ENCODE assay signal across 30 cellular contexts in the genomic region with DNA sequence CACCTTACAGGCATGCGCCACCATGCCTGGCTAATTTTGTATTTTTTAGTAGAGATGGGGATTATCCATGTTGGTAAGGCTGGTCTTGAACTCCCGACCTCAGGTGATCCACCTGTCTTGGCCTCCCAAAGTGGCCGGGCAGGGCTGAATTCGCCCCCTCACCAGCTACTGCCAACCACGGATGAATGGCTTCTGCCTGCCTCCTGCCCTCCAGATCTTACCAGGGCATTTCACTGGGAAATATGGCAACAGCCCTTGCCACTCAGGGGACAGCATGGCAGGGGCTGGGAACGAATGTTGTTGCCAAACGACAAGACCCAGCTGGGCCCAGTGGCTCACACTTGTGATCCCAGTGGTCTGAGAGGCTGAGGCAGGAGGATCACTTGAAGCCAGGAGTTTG. TPM values are rescaled to one million over a fixed set of nuclear protein-coding genes. Genes with fewer than 3 reads are reported as not detected.
"Had no signal": no experiment of that assay in that cellular context is flagged by ENCODE, and none has a peak within 500 bp of the region (broad histone marks: within the 10 kb centered on the region; RNA-seq: fewer than 3 reads in every experiment).

No MANE protein-coding gene starts in this region.

- H2AFZ ChIP-seq: parathyroid adenoma had no signal

- H3K4me3 ChIP-seq: adrenal gland, esophagus muscularis mucosa, heart right ventricle, left lung, right atrium auricular region, spleen, tibial nerve had no signal

- H3K79me2 ChIP-seq: parathyroid adenoma had no signal

- H3K4me1 ChIP-seq: adrenal gland, esophagus muscularis mucosa, foreskin keratinocyte, heart right ventricle, left lung, parathyroid adenoma, right atrium auricular region, tibial nerve had no signal

- H3K9me3 ChIP-seq: adrenal gland, esophagus muscularis mucosa, heart right ventricle, left lung, right atrium auricular region, spleen, tibial nerve had no signal

- DNase-seq: activated CD4-positive, alpha-beta T cell treated with anti-CD3 and anti-CD28 coated beads for 4 hours; activated CD4-positive, alpha-beta T cell treated with anti-CD3 and anti-CD28 coated beads, Interleukin-2, amount 50 U/mL, for 48 hours; activated CD8-positive, alpha-beta memory T cell treated with anti-CD3 and anti-CD28 coated beads for 24 hours; activated naive CD4-positive, alpha-beta T cell treated with anti-CD3 and anti-CD28 coated beads for 36 hours; activated naive CD8-positive, alpha-beta T cell treated with anti-CD3 and anti-CD28 coated beads for 36 hours; adrenal gland; brain microvascular endothelial cell; caudate nucleus; endodermal cell; foreskin keratinocyte; heart right ventricle; kidney glomerular epithelial cell; left lung; mammary epithelial cell; midbrain; naive thymus-derived CD8-positive, alpha-beta T cell; occipital lobe; spleen; stimulated activated naive CD4-positive, alpha-beta T cell had no signal

- ATAC-seq: foreskin keratinocyte; heart right ventricle; left lung; naive thymus-derived CD8-positive, alpha-beta T cell had no signal

- H3K36me3 ChIP-seq: adrenal gland, brain microvascular endothelial cell, esophagus muscularis mucosa, heart right ventricle, left lung, right atrium auricular region, spleen, tibial nerve had no signal

- H3K27me3 ChIP-seq: adrenal gland, right atrium auricular region had no signal

- H3K9ac ChIP-seq: parathyroid adenoma had no signal

- FAIRE-seq: astrocyte, urothelium cell line had no signal

- H3K27ac ChIP-seq: adrenal gland, brain microvascular endothelial cell, esophagus muscularis mucosa, foreskin keratinocyte, heart right ventricle, left lung, parathyroid adenoma, right atrium auricular region, spleen, tibial nerve had no signal

RNA-seq across cellular contexts. Expression of gene ALPP, which starts 1.8 kb away (rescaled TPM):
- total RNA-seq: activated naive CD4-positive, alpha-beta T cell treated with anti-CD3 and anti-CD28 coated beads for 36 hours; activated naive CD8-positive, alpha-beta T cell treated with anti-CD3 and anti-CD28 coated beads for 36 hours; adrenal gland; endodermal cell; foreskin keratinocyte; glomerular endothelial cell; heart right ventricle; mammary epithelial cell; naive thymus-derived CD8-positive, alpha-beta T cell; neural crest cell; occipital lobe; pulmonary artery endothelial cell; right atrium auricular region; spleen; T-helper 1 cell treated with Interleukin-12 subunit alpha and Interleukin-12 subunit beta and Interleukin-4 antibody, amounts not matched to agents 30 ng/mL and 1 ng/mL, for 36 hours; temporal lobe; tibial nerve had no signal
- polyA plus RNA-seq: adrenal gland; foreskin keratinocyte; heart right ventricle; naive thymus-derived CD8-positive, alpha-beta T cell; spleen had no signal

RNA-seq across cellular contexts. Expression of gene ALPG, which starts 29.9 kb away (rescaled TPM):
- total RNA-seq: activated naive CD4-positive, alpha-beta T cell treated with anti-CD3 and anti-CD28 coated beads for 36 hours; activated naive CD8-positive, alpha-beta T cell treated with anti-CD3 and anti-CD28 coated beads for 36 hours; adrenal gland; endodermal cell; esophagus muscularis mucosa; foreskin keratinocyte; glomerular endothelial cell; heart right ventricle; mammary epithelial cell; naive thymus-derived CD8-positive, alpha-beta T cell; neural crest cell; occipital lobe; pulmonary artery endothelial cell; right atrium auricular region; spleen; T-helper 1 cell treated with Interleukin-12 subunit alpha and Interleukin-12 subunit beta and Interleukin-4 antibody, amounts not matched to agents 30 ng/mL and 1 ng/mL, for 36 hours; temporal lobe; tibial nerve had no signal
- polyA plus RNA-seq: adrenal gland; foreskin keratinocyte; heart right ventricle; naive thymus-derived CD8-positive, alpha-beta T cell; spleen had no signal
